ENCODE assay signal across 27 cellular contexts in genomic region chr5:10975915-10976314, GRCh38.
DNase-seq lines count a peak whose midpoint lies in the region; ATAC-seq, FAIRE-seq and TF ChIP-seq lines count a peak whose summit lies in the region.
"Had no signal": no experiment of that assay in that cellular context is flagged by ENCODE, and none has a peak within 500 bp of the region (broad histone marks: within the 10 kb centered on the region; RNA-seq: fewer than 3 reads in every experiment).

No MANE protein-coding gene starts in this region.

- no peak for TF ChIP-seq CTCF in KMS-11 (conservative IDR thresholded peaks at IDR 0.05; ENCODE audit: low read depth, low read length)
- TF ChIP-seq CTCF in astrocyte (IDR thresholded peaks at IDR 0.05; ENCODE audit: insufficient read depth, low read depth, low read length), result no peak
- no peak for TF ChIP-seq CTCF in GM13977 (IDR thresholded peaks at IDR 0.05; ENCODE audit: extremely low read depth, insufficient read depth, missing control alignments)

- peaks cover 52% of the 10 kb centered on the region for H3K27me3 Mint-ChIP-seq in astrocyte (ENCODE audit: low read depth, unreplicated experiment)
- H3K27me3 Mint-ChIP-seq: activated naive CD4-positive, alpha-beta T cell treated with anti-CD3 and anti-CD28 coated beads, Interleukin-2, amount 10 ng/mL, durations not matched to agents 7 days and 5 days had no signal

- no peak overlapping the region for H4K91ac ChIP-seq in mesenchymal stem cell (ENCODE audit: low read length)

- H2BK12ac ChIP-seq in mesenchymal stem cell (ENCODE audit: low read length in 2 of 2), result no peak overlapping the region

- no peak overlapping the region for H3K27ac Mint-ChIP-seq in astrocyte (ENCODE audit: unreplicated experiment)
- H3K27ac Mint-ChIP-seq: activated naive CD4-positive, alpha-beta T cell treated with anti-CD3 and anti-CD28 coated beads, Interleukin-2, amount 10 ng/mL, durations not matched to agents 7 days and 5 days; activated T-helper 1 cell treated with anti-CD3 and anti-CD28 coated beads, Interleukin-12 subunit alpha, Interleukin-12 subunit beta, Interleukin-2, Interleukin-4 antibody, amounts not matched to agents 30 ng/mL and 10 ng/mL and 1 ng/mL, durations not matched to agents 14 hours and 24 hours and 36 hours; CD14-positive monocyte; WTC11 had no signal

- 66% methylated on average over 4 of the region's 4 CpGs for WGBS in mesenchymal stem cell

- DNase-seq in astrocyte (ENCODE audit: low read depth), result peak; percentile 76
- peak; percentile 13 for DNase-seq in mesenchymal stem cell
- DNase-seq in GM13977 (ENCODE audit: low spot score), result no peak
- DNase-seq in stimulated activated CD4-positive, alpha-beta T cell treated with anti-CD3 and anti-CD28 coated beads, Interleukin-15, amount 100 ng/mL, for 24 hours, result no peak
- DNase-seq in epidermal melanocyte (ENCODE audit: insufficient read length, low spot score), result no peak
- DNase-seq: activated naive CD4-positive, alpha-beta T cell treated with anti-CD3 and anti-CD28 coated beads, Interleukin-2, amount 10 ng/mL, durations not matched to agents 7 days and 5 days; anterior cingulate cortex; Calu3; central memory CD4-positive, alpha-beta T cell; dorsolateral prefrontal cortex; KG1; left cardiac atrium; NCI-H1092 treated with DMSO at 0.1 percent for 48 hours; NCI-H187 treated with DMSO at 0.1 percent for 48 hours; nucleus accumbens; small intestine; stimulated activated CD4-positive, alpha-beta T cell treated with anti-CD3 and anti-CD28 coated beads, Interleukin-2, amount 100 ng/mL, for 24 hours; T-helper 9 cell had no signal

- no peak overlapping the region for H2BK15ac ChIP-seq in mesenchymal stem cell (ENCODE audit: low read depth, poor library complexity, severe bottlenecking)

- no peak overlapping the region for H3K18ac ChIP-seq in mesenchymal stem cell (ENCODE audit: low read depth in 1 of 2, low read length in 2 of 2)

- H3K14ac ChIP-seq in mesenchymal stem cell (ENCODE audit: low read length in 2 of 2), result no peak overlapping the region

- H3K4ac ChIP-seq in mesenchymal stem cell (ENCODE audit: low read depth in 1 of 2, low read length in 2 of 2), result no peak overlapping the region

- H2BK5ac ChIP-seq in mesenchymal stem cell (ENCODE audit: low read depth, low read length, poor library complexity, severe bottlenecking), result no peak overlapping the region

- no peaks in the 10 kb centered on the region for H3K79me1 ChIP-seq in mesenchymal stem cell (replicated peaks; ENCODE audit: low read length, poor library complexity, severe bottlenecking)

- no peak overlapping the region for H3K4me3 Mint-ChIP-seq in astrocyte (ENCODE audit: unreplicated experiment)
- H3K4me3 Mint-ChIP-seq: activated naive CD4-positive, alpha-beta T cell treated with anti-CD3 and anti-CD28 coated beads, Interleukin-2, amount 10 ng/mL, durations not matched to agents 7 days and 5 days; activated T-helper 1 cell treated with anti-CD3 and anti-CD28 coated beads, Interleukin-12 subunit alpha, Interleukin-12 subunit beta, Interleukin-2, Interleukin-4 antibody, amounts not matched to agents 30 ng/mL and 10 ng/mL and 1 ng/mL, durations not matched to agents 14 hours and 24 hours and 36 hours; CD14-positive monocyte; WTC11 had no signal

- no peaks in the 10 kb centered on the region for H3K79me2 ChIP-seq in KMS-11 (ENCODE audit: insufficient read depth, low read depth)
- H3K79me2 ChIP-seq in astrocyte (ENCODE audit: insufficient read depth, low read length), result no peaks in the 10 kb centered on the region

- H3K27me3 ChIP-seq in BLaER1 treated with 17β-estradiol and CSF1 and Interleukin-3, amounts not matched to agents 10 nM and 100 nM, result peaks cover 0 to 13% (median 0%) of the 10 kb centered on the region in 11 experiments; a peak in 6 of 22 replicates
- no peaks in the 10 kb centered on the region for H3K27me3 ChIP-seq in KMS-11 (ENCODE audit: insufficient read depth, low read depth)
- no peaks in the 10 kb centered on the region for H3K27me3 ChIP-seq in astrocyte (ENCODE audit: insufficient read depth, low read length)
- peaks cover 0 to 33% of the 10 kb centered on the region in 2 experiments for H3K27me3 ChIP-seq in mesenchymal stem cell (ENCODE audit: control insufficient read depth in 1 of 2, insufficient read depth in 1 of 2, low read length in 2 of 2)
- H3K27me3 ChIP-seq: dorsolateral prefrontal cortex had no signal

- peaks cover 13% of the 10 kb centered on the region for H3K9me3 Mint-ChIP-seq in astrocyte (ENCODE audit: unreplicated experiment)
- H3K9me3 Mint-ChIP-seq: activated naive CD4-positive, alpha-beta T cell treated with anti-CD3 and anti-CD28 coated beads, Interleukin-2, amount 10 ng/mL, durations not matched to agents 7 days and 5 days; activated T-helper 1 cell treated with anti-CD3 and anti-CD28 coated beads, Interleukin-12 subunit alpha, Interleukin-12 subunit beta, Interleukin-2, Interleukin-4 antibody, amounts not matched to agents 30 ng/mL and 10 ng/mL and 1 ng/mL, durations not matched to agents 14 hours and 24 hours and 36 hours had no signal

- peak overlapping the region in 1 of 11 experiments; percentile 42; a peak in 1 of 22 replicates for H3K27ac ChIP-seq in BLaER1 treated with 17β-estradiol and CSF1 and Interleukin-3, amounts not matched to agents 10 nM and 100 nM
- H3K27ac ChIP-seq in KMS-11 (no peak overlapping the region), astrocyte (ENCODE audit: low read depth, low read length) (no peak overlapping the region), mesenchymal stem cell (ENCODE audit: low read length, poor library complexity, severe bottlenecking) (no peak overlapping the region)
- H3K27ac ChIP-seq: dorsolateral prefrontal cortex had no signal

- H2AK5ac ChIP-seq in mesenchymal stem cell (ENCODE audit: low read length, severe bottlenecking), result no peak overlapping the region

- H3K4me1 Mint-ChIP-seq in astrocyte (ENCODE audit: low read depth, unreplicated experiment), result peaks cover 3% of the 10 kb centered on the region
- H3K4me1 Mint-ChIP-seq: activated naive CD4-positive, alpha-beta T cell treated with anti-CD3 and anti-CD28 coated beads, Interleukin-2, amount 10 ng/mL, durations not matched to agents 7 days and 5 days; WTC11 had no signal

- in situ Hi-C loops in GM13977 (cut with MboI; ENCODE audit: low pct_unique_long_range_greater_than_20kb, low sequenced_read_pairs, unreplicated experiment), result no loop called here

- no peak overlapping the region for H2BK120ac ChIP-seq in mesenchymal stem cell (ENCODE audit: low read depth, low read length)

- no peaks in the 10 kb centered on the region for H3K36me3 ChIP-seq in BLaER1 treated with 17β-estradiol and CSF1 and Interleukin-3, amounts not matched to agents 10 nM and 100 nM
- H3K36me3 ChIP-seq in KMS-11 (ENCODE audit: insufficient read depth), result no peaks in the 10 kb centered on the region
- H3K36me3 ChIP-seq in astrocyte (ENCODE audit: insufficient read depth, low read length), result no peaks in the 10 kb centered on the region
- H3K36me3 ChIP-seq in mesenchymal stem cell (ENCODE audit: control insufficient read depth in 1 of 2, insufficient read depth in 2 of 2, low read depth in 1 of 2, low read length in 2 of 2), result no peaks in the 10 kb centered on the region

- peak overlapping the region; percentile 59 to 87 (median 78) for H3K4me2 ChIP-seq in BLaER1 treated with 17β-estradiol and CSF1 and Interleukin-3, amounts not matched to agents 10 nM and 100 nM
- H3K4me2 ChIP-seq in KMS-11, result peak overlapping the region; percentile 23
- no peak overlapping the region for H3K4me2 ChIP-seq in astrocyte (ENCODE audit: low read length)
- no peak overlapping the region for H3K4me2 ChIP-seq in mesenchymal stem cell (ENCODE audit: low read length, poor library complexity, severe bottlenecking)

- FAIRE-seq in astrocyte (lab: Jason Lieb, UNC), result no peak
- FAIRE-seq: endothelial cell of umbilical vein, GM18507, small intestine had no signal

- peaks cover 2% of the 10 kb centered on the region for H3K36me3 Mint-ChIP-seq in astrocyte (ENCODE audit: low read depth, unreplicated experiment)
- H3K36me3 Mint-ChIP-seq: activated naive CD4-positive, alpha-beta T cell treated with anti-CD3 and anti-CD28 coated beads, Interleukin-2, amount 10 ng/mL, durations not matched to agents 7 days and 5 days; CD14-positive monocyte; WTC11 had no signal

- H2AFZ ChIP-seq in KMS-11 (ENCODE audit: low read depth), result no peak overlapping the region
- H2AFZ ChIP-seq in astrocyte (ENCODE audit: low read depth, low read length), result no peak overlapping the region
- H2AFZ ChIP-seq in mesenchymal stem cell (ENCODE audit: low read depth, low read length), result no peak overlapping the region

- H3K9ac ChIP-seq in BLaER1 treated with 17β-estradiol and CSF1 and Interleukin-3, amounts not matched to agents 10 nM and 100 nM, result no peak overlapping the region
- no peak overlapping the region for H3K9ac ChIP-seq in KMS-11
- H3K9ac ChIP-seq in astrocyte (ENCODE audit: low read length), result no peak overlapping the region
- no peak overlapping the region for H3K9ac ChIP-seq in mesenchymal stem cell (ENCODE audit: low read length)

- H3K4me1 ChIP-seq in BLaER1 treated with 17β-estradiol and CSF1 and Interleukin-3, amounts not matched to agents 10 nM and 100 nM, result peaks cover 28 to 38% (median 33%) of the 10 kb centered on the region in 10 experiments
- peaks cover 22% of the 10 kb centered on the region for H3K4me1 ChIP-seq in KMS-11 (ENCODE audit: low read depth, poor library complexity, severe bottlenecking)
- no peaks in the 10 kb centered on the region for H3K4me1 ChIP-seq in astrocyte (ENCODE audit: insufficient read depth, low read length)
- H3K4me1 ChIP-seq in mesenchymal stem cell (ENCODE audit: control insufficient read depth, insufficient read depth, low read depth, low read length), result no peaks in the 10 kb centered on the region

- H4K8ac ChIP-seq in mesenchymal stem cell (ENCODE audit: low read length), result no peak overlapping the region

- no peak for ATAC-seq in GM19467 (IDR thresholded peaks at IDR 0.05; ENCODE audit: unreplicated experiment)
- ATAC-seq: left cardiac atrium, Right ventricle myocardium inferior, WTC11 had no signal

- H3K4me3 ChIP-seq in BLaER1 treated with 17β-estradiol and CSF1 and Interleukin-3, amounts not matched to agents 10 nM and 100 nM, result no peak overlapping the region
- no peak overlapping the region for H3K4me3 ChIP-seq in KMS-11 (IDR thresholded peaks at IDR 0.05; ENCODE audit: insufficient read depth, low read depth, low read length)
- H3K4me3 ChIP-seq in astrocyte (ENCODE audit: insufficient read depth, low read depth, low read length), result no peak overlapping the region
- no peak overlapping the region for H3K4me3 ChIP-seq in mesenchymal stem cell (ENCODE audit: insufficient read depth in 1 of 2, low read depth in 1 of 2, low read length in 2 of 2)
- H3K4me3 ChIP-seq: dorsolateral prefrontal cortex had no signal

- no peak overlapping the region for H3K23ac ChIP-seq in mesenchymal stem cell (ENCODE audit: low read length in 2 of 2)

- no peaks in the 10 kb centered on the region for H4K20me1 ChIP-seq in BLaER1 treated with 17β-estradiol and CSF1 and Interleukin-3, amounts not matched to agents 10 nM and 100 nM
- H4K20me1 ChIP-seq in KMS-11 (ENCODE audit: insufficient read depth) (no peaks in the 10 kb centered on the region), astrocyte (ENCODE audit: insufficient read depth, low read length) (no peaks in the 10 kb centered on the region)

- peaks cover 0 to 17% (median 9%) of the 10 kb centered on the region in 11 experiments; a peak in 11 of 22 replicates for H3K9me3 ChIP-seq in BLaER1 treated with 17β-estradiol and CSF1 and Interleukin-3, amounts not matched to agents 10 nM and 100 nM (replicated peaks in 1 of 11)
- no peaks in the 10 kb centered on the region for H3K9me3 ChIP-seq in astrocyte (ENCODE audit: insufficient read depth, low read depth, low read length)
- H3K9me3 ChIP-seq in mesenchymal stem cell (ENCODE audit: control insufficient read depth, low read length), result no peaks in the 10 kb centered on the region

Comparison
In these comparisons a context has a peak if more than half of its experiments do, and no peak if none do; other contexts are left out.
1. H3K4me2 ChIP-seq: peak in BLaER1 treated with 17β-estradiol and CSF1 and Interleukin-3, amounts not matched to agents 10 nM and 100 nM (11 of 11) and KMS-11 (single experiment); none in astrocyte (single experiment) and mesenchymal stem cell (single experiment).
2. DNase-seq: peak in astrocyte (single experiment) and mesenchymal stem cell (single experiment); none in GM13977 (single experiment), stimulated activated CD4-positive, alpha-beta T cell treated with anti-CD3 and anti-CD28 coated beads, Interleukin-15, amount 100 ng/mL, for 24 hours (single experiment) and epidermal melanocyte (single experiment).